In the genomic region with DNA sequence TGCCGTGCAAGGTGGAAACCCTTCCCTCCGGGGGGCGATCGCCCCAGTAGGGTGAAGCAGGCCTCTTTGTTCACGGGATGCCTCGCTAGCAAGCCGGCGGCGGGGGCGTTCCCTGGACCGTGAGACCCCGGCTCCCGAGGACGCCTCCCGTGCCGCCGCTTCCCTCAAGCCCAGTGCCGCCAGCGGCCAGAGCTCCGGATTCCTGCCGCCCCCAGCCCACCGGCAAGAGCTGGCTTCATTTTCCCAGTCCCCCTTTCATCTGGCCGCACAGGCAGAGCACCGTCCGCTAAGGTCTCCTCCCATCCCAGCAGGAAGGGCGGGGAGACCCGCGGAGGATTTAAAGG, we compare ENCODE assay signal across 8 cellular contexts. TPM values are rescaled to one million over a fixed set of nuclear protein-coding genes. Genes with fewer than 3 reads are reported as not detected.
A peak's percentile ranks its signal among the peaks of the same experiment; 100 is the strongest.
DNase-seq lines count a peak whose midpoint lies in the region; ATAC-seq lines count a peak whose summit lies in the region.

No MANE protein-coding gene starts in this region.

- H3K27me3 Mint-ChIP-seq in activated naive CD8-positive, alpha-beta T cell treated with anti-CD3 and anti-CD28 coated beads, Interleukin-2, amount 10 ng/mL, durations not matched to agents 7 days and 5 days = peaks cover 28% of the 10 kb centered on the region

- H3K9me3 ChIP-seq in iPS-18c (ENCODE audit: control insufficient read depth, insufficient read depth, low read length) = no peaks in the 10 kb centered on the region

- H3K4me1 Mint-ChIP-seq in activated naive CD8-positive, alpha-beta T cell treated with anti-CD3 and anti-CD28 coated beads, Interleukin-2, amount 10 ng/mL, durations not matched to agents 7 days and 5 days = peaks cover 62% of the 10 kb centered on the region

- H3K27ac Mint-ChIP-seq in activated naive CD8-positive, alpha-beta T cell treated with anti-CD3 and anti-CD28 coated beads, Interleukin-2, amount 10 ng/mL, durations not matched to agents 7 days and 5 days = peak overlapping the region; percentile 82

- ATAC-seq in GM21737 (IDR thresholded peaks at IDR 0.05; ENCODE audit: unreplicated experiment) (peak; percentile 14), GM21723 (IDR thresholded peaks at IDR 0.05; ENCODE audit: unreplicated experiment) (no peak)
- ATAC-seq in activated naive CD8-positive, alpha-beta T cell treated with anti-CD3 and anti-CD28 coated beads, Interleukin-2, amount 10 ng/mL, durations not matched to agents 7 days and 5 days (ENCODE audit: low read depth) = peak; percentile 32

- H3K4me3 Mint-ChIP-seq in activated naive CD8-positive, alpha-beta T cell treated with anti-CD3 and anti-CD28 coated beads, Interleukin-2, amount 10 ng/mL, durations not matched to agents 7 days and 5 days = peak overlapping the region; percentile 84

- no peaks in the 10 kb centered on the region for H3K9me3 Mint-ChIP-seq in activated naive CD8-positive, alpha-beta T cell treated with anti-CD3 and anti-CD28 coated beads, Interleukin-2, amount 10 ng/mL, durations not matched to agents 7 days and 5 days

- peak; percentile 29 for DNase-seq in DMS114 treated with DMSO at 0.1 percent for 48 hours (lab: John Stamatoyannopoulos, UW; ENCODE audit: unreplicated experiment)
- peak; percentile 62 for DNase-seq in OCI-M1 (lab: John Stamatoyannopoulos, UW)
- DNase-seq in activated naive CD8-positive, alpha-beta T cell treated with anti-CD3 and anti-CD28 coated beads, Interleukin-2, amount 10 ng/mL, durations not matched to agents 7 days and 5 days = no peak
- DNase-seq in stimulated activated CD4-positive, alpha-beta T cell treated with anti-CD3 and anti-CD28 coated beads, Interleukin-4, amount 100 ng/mL, for 1 hour = peak; percentile 35
- no peak for DNase-seq in Kasumi-1 (lab: John Stamatoyannopoulos, UW)

- no peaks in the 10 kb centered on the region for H3K36me3 Mint-ChIP-seq in activated naive CD8-positive, alpha-beta T cell treated with anti-CD3 and anti-CD28 coated beads, Interleukin-2, amount 10 ng/mL, durations not matched to agents 7 days and 5 days

- POLR2A ChIA-PET in activated naive CD8-positive, alpha-beta T cell treated with anti-CD3 and anti-CD28 coated beads, Interleukin-2, amount 10 ng/mL, durations not matched to agents 7 days and 5 days (lab: Charles Lee) = interaction anchor here (0.7 to 12.2 kb wide), 14 partner anchors 8 to 72 kb away, joined by 3 to 244 read pairs (median 7); partner anchors contain the start of gene IER5

- H3K4me3 ChIP-seq in iPS-18c (ENCODE audit: insufficient read depth, low read depth, low read length) = peak overlapping the region; percentile 57

RNA-seq across cellular contexts. Expression of gene IER5, which starts 16.3 kb away (rescaled TPM):
- total RNA-seq in activated naive CD8-positive, alpha-beta T cell treated with anti-CD3 and anti-CD28 coated beads, Interleukin-2, amount 10 ng/mL, durations not matched to agents 7 days and 5 days = 10 to 100 TPM; 36.6 to 36.8 TPM

Comparison
In these comparisons a context has a peak if more than half of its experiments do, and no peak if none do; other contexts are left out.
1. DNase-seq: peak in DMS114 treated with DMSO at 0.1 percent for 48 hours (single experiment), OCI-M1 (single experiment) and stimulated activated CD4-positive, alpha-beta T cell treated with anti-CD3 and anti-CD28 coated beads, Interleukin-4, amount 100 ng/mL, for 1 hour (single experiment); none in activated naive CD8-positive, alpha-beta T cell treated with anti-CD3 and anti-CD28 coated beads, Interleukin-2, amount 10 ng/mL, durations not matched to agents 7 days and 5 days (single experiment) and Kasumi-1 (0 of 2).